ENCODE assay signal across 10 cellular contexts in the genomic region with DNA sequence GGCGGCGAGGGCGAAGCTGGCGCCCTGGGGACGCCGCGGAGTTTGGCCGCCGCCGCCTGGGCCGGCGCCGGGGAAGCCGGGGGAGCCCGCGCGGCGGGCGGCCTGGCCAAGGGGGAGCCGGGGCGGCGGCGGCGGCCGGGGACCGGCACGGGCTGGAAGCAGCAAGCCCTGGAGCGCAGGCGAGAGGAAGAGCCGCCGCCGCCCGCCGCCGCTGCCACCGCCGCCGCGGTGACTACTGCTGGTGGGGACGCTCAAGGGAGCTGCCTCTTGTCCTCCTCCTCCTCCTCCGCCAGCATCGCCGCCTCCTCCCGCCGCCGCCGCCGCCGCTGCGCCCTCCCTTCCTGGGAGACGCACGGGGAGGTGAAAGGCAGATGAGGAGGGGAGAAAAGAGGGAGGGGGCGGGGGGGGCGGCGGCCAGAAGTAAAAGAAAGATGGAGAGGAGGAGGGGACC. TPM values are rescaled to one million over a fixed set of nuclear protein-coding genes. Genes with fewer than 3 reads are reported as not detected.
DNase-seq lines count a peak whose midpoint lies in the region; ATAC-seq and TF ChIP-seq lines count a peak whose summit lies in the region.
"Had no signal": no experiment of that assay in that cellular context is flagged by ENCODE, and none has a peak within 500 bp of the region (broad histone marks: within the 10 kb centered on the region; RNA-seq: fewer than 3 reads in every experiment).

No MANE protein-coding gene starts in this region.

- TF ChIP-seq RAD21 in IMR-90 (IDR thresholded peaks at IDR 0.05; ENCODE audit: low read length), result no peak
- TF ChIP-seq RAD21 in neural cell (conservative IDR thresholded peaks at IDR 0.05), result no peak

- H2BK15ac ChIP-seq in IMR-90 (ENCODE audit: low read depth, low read length), result no peak overlapping the region

- no peak for TF ChIP-seq EP300 in neural cell (conservative IDR thresholded peaks at IDR 0.05; ENCODE audit: poor library complexity, severe bottlenecking)

- peaks cover 46% of the 10 kb centered on the region for H3K79me2 ChIP-seq in neural cell (replicated peaks; ENCODE audit: insufficient read depth, low read length)

- peak overlapping the region; percentile 75 for H3K4me3 ChIP-seq in IMR-90 (ENCODE audit: insufficient read depth, low read depth, low read length)
- no peak overlapping the region for H3K4me3 ChIP-seq in epithelial cell of esophagus (ENCODE audit: low read length)
- H3K4me3 ChIP-seq in neural cell (ENCODE audit: low read length), result peak overlapping the region; percentile 99

- H2AK5ac ChIP-seq in IMR-90 (ENCODE audit: low read depth, low read length), result no peak overlapping the region

- H2AFZ ChIP-seq in IMR-90 (replicated peaks; ENCODE audit: low read length, poor library complexity) (peak overlapping the region; percentile 89), neural cell (ENCODE audit: low read depth, low read length) (no peak overlapping the region)

- H3K9me2 ChIP-seq in neural cell (ENCODE audit: insufficient read depth, low read length), result no peaks in the 10 kb centered on the region

- in situ Hi-C loops in ACHN (cut with HindIII; ENCODE audit: low pct_ligation_motif_present, low pct_unique_long_range_greater_than_20kb, low sequenced_read_pairs) (no loop called here), IMR-90 (cut with MboI; ENCODE audit: low sequenced_read_pairs) (no loop called here)

- no peak overlapping the region for H4K5ac ChIP-seq in IMR-90 (ENCODE audit: low read depth, low read length)

- H2BK20ac ChIP-seq in IMR-90 (ENCODE audit: low read depth, low read length), result no peak overlapping the region

- 0 out of 2 replicates have a peak overlapping the region, but pooled peaks have one; percentile 15 for H4K91ac ChIP-seq in IMR-90 (ENCODE audit: insufficient read depth, low read depth, low read length)

- BruUV-seq in IMR-90 (replicated peaks; lab: Mats Ljungman, UMichigan), result no TSS peak

- ATAC-seq in IMR-90 (ENCODE audit: low read depth) (peak; percentile 28), left colon (no peak), HG03097 (IDR thresholded peaks at IDR 0.05; ENCODE audit: low FRiP score, unreplicated experiment) (no peak)

- H3K4me2 ChIP-seq in IMR-90 (ENCODE audit: low read depth, low read length), result peak overlapping the region; percentile 88
- H3K4me2 ChIP-seq in neural cell (ENCODE audit: low read length), result no peak overlapping the region

- 0% methylated on average over 14 of the region's 55 CpGs; no CpG with 5 or more reads in 1 of the 2 experiments for WGBS in IMR-90 (ENCODE audit: extremely low coverage in 2 of 2, insufficient read length in 1 of 2), 2 experiments

- 0 out of 2 replicates have a peak overlapping the region, but pooled peaks have one; percentile 32 for H3K18ac ChIP-seq in IMR-90 (ENCODE audit: low read depth, low read length)

- peak overlapping the region; percentile 79 for H3K9ac ChIP-seq in IMR-90 (ENCODE audit: low read depth, low read length)
- peak overlapping the region; percentile 95 for H3K9ac ChIP-seq in neural cell (ENCODE audit: low read length)

- H3K4me1 ChIP-seq in IMR-90 (ENCODE audit: control insufficient read depth, insufficient read depth, low read length), result peaks cover 11% of the 10 kb centered on the region

- POLR2A ChIA-PET in IMR-90 (lab: Charles Lee; ENCODE audit: unreplicated experiment), result no interaction called here

- no peak overlapping the region for H3K56ac ChIP-seq in IMR-90 (ENCODE audit: extremely low read depth, insufficient read depth, low read length)

- no peak overlapping the region for H3K23ac ChIP-seq in IMR-90 (ENCODE audit: low read depth, low read length)

- H4K8ac ChIP-seq in IMR-90 (ENCODE audit: low read depth in 2 of 2, low read length in 2 of 2), result no peak overlapping the region; a peak in 1 of 4 replicates

- DNase-seq in ACHN (peak; percentile 53), IMR-90 (peak; percentile 18), epithelial cell of esophagus (ENCODE audit: low read depth) (peak; percentile 15), left colon (no peak), SIG-M5 treated with dmso at 0.1 percent for 504 hours (lab: John Stamatoyannopoulos, UW; ENCODE audit: unreplicated experiment) (no peak), NCI-H1436 (lab: John Stamatoyannopoulos, UW) (no peak)
- DNase-seq: erythroblast, GDM1 had no signal

- CTCF ChIA-PET in IMR-90 (lab: Yijun Ruan, JAX), result no interaction called here

- TF ChIP-seq CTCF in IMR-90 (conservative IDR thresholded peaks at IDR 0.05; ENCODE audit: low read depth, low read length), result no peak
- no peak for TF ChIP-seq CTCF in epithelial cell of esophagus (IDR thresholded peaks at IDR 0.05; ENCODE audit: insufficient read depth, low read depth, low read length, missing control alignments)
- no peak for TF ChIP-seq CTCF in neural cell (IDR thresholded peaks at IDR 0.05; ENCODE audit: poor library complexity, severe bottlenecking)

- H3K9me3 ChIP-seq in IMR-90 (ENCODE audit: control insufficient read depth, insufficient read depth, low read length), result no peaks in the 10 kb centered on the region
- no peaks in the 10 kb centered on the region for H3K9me3 ChIP-seq in neural cell (ENCODE audit: low read length)

- TF ChIP-seq POLR2A in IMR-90 (IDR thresholded peaks at IDR 0.05; ENCODE audit: low read depth, low read length), result no peak

- H4K20me1 ChIP-seq in IMR-90 (ENCODE audit: insufficient read depth, low read length), result peaks cover 17% of the 10 kb centered on the region
- no peaks in the 10 kb centered on the region for H4K20me1 ChIP-seq in neural cell (ENCODE audit: insufficient read depth)

- intact Hi-C loops in IMR-90 (cut with micrococcal nuclease), result loop anchor here (2.0 to 10.0 kb wide), 3 partner anchors 67 to 443 kb away; no protein-coding TSS in a partner anchor
- intact Hi-C loops in left colon (cut with DNase I, micrococcal nuclease), result no loop called here

- H3K14ac ChIP-seq in IMR-90 (replicated peaks; ENCODE audit: low read depth, low read length), result no peak overlapping the region

- dilution Hi-C loops in IMR-90 (cut with HindIII; ENCODE audit: low sequenced_read_pairs, unreplicated experiment), result no loop called here

- peaks cover 5% of the 10 kb centered on the region; the same call in 1 of the 2 replicates for H3K9me1 ChIP-seq in IMR-90 (ENCODE audit: insufficient read depth, low read length)

- peaks cover 7 to 25% of the 10 kb centered on the region in 2 experiments; a peak in 2 of 4 replicates for H3K79me1 ChIP-seq in IMR-90 (ENCODE audit: low read depth in 1 of 2, low read length in 2 of 2)

- no peak overlapping the region for H2BK120ac ChIP-seq in IMR-90 (ENCODE audit: low read depth, low read length)

- no peak overlapping the region for H2AK9ac ChIP-seq in IMR-90 (replicated peaks; ENCODE audit: low read depth, low read length, poor library complexity)

- H3F3A ChIP-seq in neural cell (ENCODE audit: insufficient read depth, low read length, poor library complexity, severe bottlenecking), result peaks cover 12% of the 10 kb centered on the region

- H3K4ac ChIP-seq in IMR-90 (ENCODE audit: low read depth, low read length), result no peak overlapping the region

- peak overlapping the region; percentile 62 for H2BK5ac ChIP-seq in IMR-90 (ENCODE audit: low read depth, low read length, poor library complexity, severe bottlenecking)

- no peaks in the 10 kb centered on the region for H3K36me3 ChIP-seq in IMR-90 (ENCODE audit: control insufficient read depth, insufficient read depth, low read length)
- H3K36me3 ChIP-seq in neural cell (ENCODE audit: insufficient read depth, low read length), result no peaks in the 10 kb centered on the region

- H3K27ac ChIP-seq in IMR-90 (ENCODE audit: insufficient read depth, low read length) (peak overlapping the region; percentile 82), neural cell (ENCODE audit: low read length) (peak overlapping the region; percentile 88)

- H3K27me3 ChIP-seq in IMR-90 (ENCODE audit: control insufficient read depth, insufficient read depth, low read length), result peaks cover 3% of the 10 kb centered on the region
- peaks cover 39% of the 10 kb centered on the region for H3K27me3 ChIP-seq in neural cell (ENCODE audit: insufficient read depth, low read depth, low read length)

TF ChIP-seq in IMR-90, 13 proteins besides CTCF, POLR2A, EP300 and RAD21 (continues in another document):
- no peak for TF ChIP-seq NFE2L2 (IDR thresholded peaks at IDR 0.05; ENCODE audit: low read depth, low read length)
- TF ChIP-seq, protein P1, sequence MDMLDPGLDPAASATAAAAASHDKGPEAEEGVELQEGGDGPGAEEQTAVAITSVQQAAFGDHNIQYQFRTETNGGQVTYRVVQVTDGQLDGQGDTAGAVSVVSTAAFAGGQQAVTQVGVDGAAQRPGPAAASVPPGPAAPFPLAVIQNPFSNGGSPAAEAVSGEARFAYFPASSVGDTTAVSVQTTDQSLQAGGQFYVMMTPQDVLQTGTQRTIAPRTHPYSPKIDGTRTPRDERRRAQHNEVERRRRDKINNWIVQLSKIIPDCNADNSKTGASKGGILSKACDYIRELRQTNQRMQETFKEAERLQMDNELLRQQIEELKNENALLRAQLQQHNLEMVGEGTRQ (IDR thresholded peaks at IDR 0.05; ENCODE audit: low read depth, low read length), result no peak
- TF ChIP-seq MAFK (IDR thresholded peaks at IDR 0.05; ENCODE audit: low read depth, low read length), result no peak
- no peak for TF ChIP-seq CEBPB (IDR thresholded peaks at IDR 0.05; ENCODE audit: low read depth, low read length)

TF ChIP-seq in neural cell, 6 proteins besides CTCF, POLR2A, EP300 and RAD21:
- TF ChIP-seq POLR2AphosphoS5 (IDR thresholded peaks at IDR 0.05), result peak; percentile 85
- TF ChIP-seq MXI1 (conservative IDR thresholded peaks at IDR 0.05; ENCODE audit: poor library complexity, severe bottlenecking), result no peak
TF ChIP-seq in neural cell: peak in this region for 1.

RNA-seq across cellular contexts. Expression of a gene that starts 1.0 kb away (rescaled TPM):
- total RNA-seq in IMR-90 (2012; rRNA removed), result 12.4 and 15.8 TPM in 2 replicates
- 3.4 and 3.9 TPM in 2 replicates for polyA plus RNA-seq in IMR-90 (2012; rRNA removed)
- 2.7 and 3.3 TPM in 2 replicates for polyA plus RNA-seq in IMR-90 (2012; cell fraction: cytosol; rRNA removed)
- 6.8 and 27.2 TPM in 2 replicates for polyA plus RNA-seq in IMR-90 (2012; cell fraction: nucleus; rRNA removed; ENCODE audit: low replicate concordance)
- polyA plus RNA-seq in neural cell, result 43.7 and 52.4 TPM in 2 replicates
- polyA minus RNA-seq in neural cell, result 107 and 116 TPM in 2 replicates
- 1 to 10 TPM in 1 of 2 donors, under 1 TPM in 1; 0.85 to 2.2 TPM for total RNA-seq in left colon

Comparison
In these comparisons a context has a peak if more than half of its experiments do, and no peak if none do; other contexts are left out.
1. DNase-seq: peak in ACHN (single experiment), IMR-90 (single experiment) and epithelial cell of esophagus (single experiment); none in left colon (0 of 2), SIG-M5 treated with dmso at 0.1 percent for 504 hours (single experiment) and NCI-H1436 (single experiment).